In genomic region chr19:1401889-1402217, GRCh38 we compare ENCODE assay signal across 8 cellular contexts. TPM values are rescaled to one million over a fixed set of nuclear protein-coding genes. Genes with fewer than 3 reads are reported as not detected.
A peak's percentile ranks its signal among the peaks of the same experiment; 100 is the strongest.
DNase-seq lines count a peak whose midpoint lies in the region; ATAC-seq, FAIRE-seq and TF ChIP-seq lines count a peak whose summit lies in the region.
"Had no signal": no experiment of that assay in that cellular context is flagged by ENCODE, and none has a peak within 500 bp of the region (broad histone marks: within the 10 kb centered on the region; RNA-seq: fewer than 3 reads in every experiment).

No MANE protein-coding gene starts in this region.

- no peak overlapping the region for H2BK5ac ChIP-seq in H9 (ENCODE audit: insufficient read length, low read length)

- no peaks in the 10 kb centered on the region for H3K36me3 ChIP-seq in smooth muscle cell (ENCODE audit: low read depth)

- no peak overlapping the region for H3K4ac ChIP-seq in H9 (ENCODE audit: low read depth, low read length)

- no peak overlapping the region for H4K91ac ChIP-seq in H9 (ENCODE audit: insufficient read length, low read depth, low read length)

- H3K14ac ChIP-seq in H9 (ENCODE audit: insufficient read depth, low read length): no peak overlapping the region

- H4K20me1 ChIP-seq in H9 (ENCODE audit: control insufficient read depth, insufficient read depth, insufficient read length) (no peaks in the 10 kb centered on the region), smooth muscle cell (ENCODE audit: low read depth) (no peaks in the 10 kb centered on the region)

- no peak overlapping the region for H2BK120ac ChIP-seq in H9 (ENCODE audit: low read depth, low read length, poor library complexity, severe bottlenecking)

- H3K9me3 ChIP-seq in H9 (ENCODE audit: control insufficient read depth, low read depth, low read length) (no peaks in the 10 kb centered on the region), smooth muscle cell (replicated peaks; ENCODE audit: low read depth) (no peaks in the 10 kb centered on the region)

- H3K9me3 Mint-ChIP-seq in H9 (no peaks in the 10 kb centered on the region), glutamatergic neuron (ENCODE audit: unreplicated experiment) (peaks cover 8% of the 10 kb centered on the region)

- H3K56ac ChIP-seq in H9 (ENCODE audit: insufficient read length, low read depth, low read length): no peak overlapping the region

- H3K4me3 Mint-ChIP-seq in H9 (peak overlapping the region; percentile 53 to 75), glutamatergic neuron (ENCODE audit: unreplicated experiment) (peak overlapping the region; percentile 61)

- TF ChIP-seq CTCF in H9 (conservative IDR thresholded peaks at IDR 0.05) (no peak), VCaP (conservative IDR thresholded peaks at IDR 0.05) (no peak), glutamatergic neuron (IDR thresholded peaks at IDR 0.05; ENCODE audit: partially characterized antibody, unreplicated experiment) (no peak), smooth muscle cell (IDR thresholded peaks at IDR 0.05; ENCODE audit: borderline replicate concordance, insufficient read depth, poor library complexity, severe bottlenecking) (no peak)

- H3K4me3 ChIP-seq in smooth muscle cell: peak overlapping the region; percentile 71

- H3T11ph ChIP-seq in H9 (ENCODE audit: low read length): no peak overlapping the region

- H3K27ac ChIP-seq in H9 (ENCODE audit: insufficient read length, low read depth, low read length) (no peak overlapping the region), VCaP (peak overlapping the region; percentile 82), smooth muscle cell (ENCODE audit: low read depth) (no peak overlapping the region)

- H3K27ac Mint-ChIP-seq in H9 (no peak overlapping the region), glutamatergic neuron (ENCODE audit: unreplicated experiment) (no peak overlapping the region)

- H3K23me2 ChIP-seq in H9 (ENCODE audit: insufficient read length, low read depth, low read length, poor library complexity, severe bottlenecking): no peaks in the 10 kb centered on the region

- H3K27me3 ChIP-seq in H9 (ENCODE audit: insufficient read depth, low read length): no peaks in the 10 kb centered on the region
- no peaks in the 10 kb centered on the region for H3K27me3 ChIP-seq in smooth muscle cell (ENCODE audit: low read depth)

- H3K79me2 ChIP-seq in H9 (ENCODE audit: insufficient read depth, low read length) (no peaks in the 10 kb centered on the region), smooth muscle cell (ENCODE audit: low read depth) (no peaks in the 10 kb centered on the region)

- H3K9ac ChIP-seq in H9 (ENCODE audit: extremely low read depth, insufficient read length, low read length): no peak overlapping the region
- H3K9ac ChIP-seq in smooth muscle cell (ENCODE audit: low read depth): no peak overlapping the region

- no peak overlapping the region for H2BK20ac ChIP-seq in H9 (ENCODE audit: low read depth, low read length, poor library complexity, severe bottlenecking)

- H3K4me2 ChIP-seq in H9 (ENCODE audit: insufficient read depth, insufficient read length, low read length) (peak overlapping the region; percentile 38), smooth muscle cell (peak overlapping the region; percentile 96)

- H3K18ac ChIP-seq in H9 (ENCODE audit: insufficient read length, low read depth, low read length): no peak overlapping the region

- no peak overlapping the region for H2AFZ ChIP-seq in H9 (ENCODE audit: low read length)
- H2AFZ ChIP-seq in smooth muscle cell (ENCODE audit: low read depth): peak overlapping the region; percentile 31

- H2AK5ac ChIP-seq in H9 (ENCODE audit: insufficient read length, low read length): no peak overlapping the region

- peaks cover 10% of the 10 kb centered on the region for H3F3A ChIP-seq in smooth muscle cell (ENCODE audit: low read depth)

- H2BK15ac ChIP-seq in H9 (ENCODE audit: low read depth, low read length): no peak overlapping the region

- no CpG with 5 or more reads among the region's 11 CpGs for WGBS in H9 (ENCODE audit: extremely low coverage, insufficient read length, low lambda C conversion rate)
- WGBS in smooth muscle cell (ENCODE audit: low lambda C conversion rate): 81% methylated on average over 11 of the region's 11 CpGs

- peaks cover 13% of the 10 kb centered on the region for H3K27me3 Mint-ChIP-seq in H9 (ENCODE audit: low read depth)
- peaks cover 2% of the 10 kb centered on the region for H3K27me3 Mint-ChIP-seq in glutamatergic neuron (ENCODE audit: unreplicated experiment)

- ATAC-seq in HG02852 (IDR thresholded peaks at IDR 0.05; ENCODE audit: unreplicated experiment): no peak

- H3K79me1 ChIP-seq in H9 (ENCODE audit: insufficient read depth, low read depth, low read length, poor library complexity, severe bottlenecking): no peaks in the 10 kb centered on the region

- H4K8ac ChIP-seq in H9 (replicated peaks; ENCODE audit: insufficient read length, low read depth, low read length): no peak overlapping the region

- H3K4me1 ChIP-seq in H9 (ENCODE audit: insufficient read depth, low read length): no peaks in the 10 kb centered on the region
- no peaks in the 10 kb centered on the region for H3K4me1 ChIP-seq in smooth muscle cell (ENCODE audit: low read depth)

- DNase-seq in H9 (no peak), glutamatergic neuron (no peak), smooth muscle cell (lab: John Stamatoyannopoulos, UW; ENCODE audit: unreplicated experiment) (no peak), GM19239 (ENCODE audit: insufficient read length, low spot score) (no peak), SK-N-DZ (ENCODE audit: low spot score) (no peak)

- H3K36me3 Mint-ChIP-seq in H9 (ENCODE audit: insufficient read depth in 1 of 3, low read depth in 3 of 3): peaks cover 0 to 8% (median 6%) of the 10 kb centered on the region in 3 experiments; a peak in 3 of 7 replicates
- no peaks in the 10 kb centered on the region for H3K36me3 Mint-ChIP-seq in glutamatergic neuron (ENCODE audit: unreplicated experiment)

- FAIRE-seq in GM19239 (lab: Jason Lieb, UNC): no peak
- FAIRE-seq: TTC549 had no signal

- H2BK12ac ChIP-seq in H9 (ENCODE audit: insufficient read length, low read depth, low read length): no peak overlapping the region

- H3K4me1 Mint-ChIP-seq in H9 (peaks cover 6 to 14% of the 10 kb centered on the region in 2 experiments), glutamatergic neuron (ENCODE audit: low read depth, unreplicated experiment) (no peaks in the 10 kb centered on the region)

- H3K23ac ChIP-seq in H9 (ENCODE audit: insufficient read length, low read depth, low read length): no peak overlapping the region

- no peak overlapping the region for H4K5ac ChIP-seq in H9 (ENCODE audit: insufficient read length, low read depth, low read length)

RNA-seq across cellular contexts. Expression of gene GAMT, which starts 0.5 kb away (rescaled TPM):
- total RNA-seq in H9 (2021) (26.6 and 27.4 TPM in 2 replicates), glutamatergic neuron (ENCODE audit: unreplicated experiment) (17.9 TPM), smooth muscle cell (15.8 and 22.3 TPM in 2 replicates)
- polyA plus RNA-seq in smooth muscle cell: 35.2 and 47.4 TPM in 2 replicates
- 103 and 115 TPM in 2 replicates for polyA plus RNA-seq in SK-N-DZ (2014; cell fraction: cytosol; rRNA removed)
- 76.5 and 79.9 TPM in 2 replicates for polyA plus RNA-seq in SK-N-DZ (2014; cell fraction: nucleus; rRNA removed)

RNA-seq across cellular contexts. Expression of gene DAZAP1, which starts 5.5 kb away (rescaled TPM):
- total RNA-seq in H9 (2021): 255 and 265 TPM in 2 replicates
- 135 TPM for total RNA-seq in glutamatergic neuron (ENCODE audit: unreplicated experiment)
- total RNA-seq in smooth muscle cell: 33.7 and 41.7 TPM in 2 replicates
- 35.5 and 37.0 TPM in 2 replicates for polyA plus RNA-seq in smooth muscle cell
- polyA plus RNA-seq in SK-N-DZ (2014; cell fraction: cytosol; rRNA removed): 169 and 201 TPM in 2 replicates
- polyA plus RNA-seq in SK-N-DZ (2014; cell fraction: nucleus; rRNA removed): 133 and 197 TPM in 2 replicates

RNA-seq across cellular contexts. Expression of gene NDUFS7, which starts 18.1 kb away (rescaled TPM):
- total RNA-seq in H9 (2021): 83.7 and 83.9 TPM in 2 replicates
- total RNA-seq in glutamatergic neuron (ENCODE audit: unreplicated experiment): 123 TPM
- 62.7 and 95.8 TPM in 2 replicates for total RNA-seq in smooth muscle cell
- 226 and 245 TPM in 2 replicates for polyA plus RNA-seq in smooth muscle cell
- 265 and 282 TPM in 2 replicates for polyA plus RNA-seq in SK-N-DZ (2014; cell fraction: cytosol; rRNA removed)
- 151 and 255 TPM in 2 replicates for polyA plus RNA-seq in SK-N-DZ (2014; cell fraction: nucleus; rRNA removed)

RNA-seq across cellular contexts. Expression of gene RPS15, which starts 36.3 kb away (rescaled TPM):
- 1,628 and 1,677 TPM in 2 replicates for total RNA-seq in H9 (2021)
- 603 TPM for total RNA-seq in glutamatergic neuron (ENCODE audit: unreplicated experiment)
- 2,033 and 2,744 TPM in 2 replicates for total RNA-seq in smooth muscle cell
- 1,180 and 1,250 TPM in 2 replicates for polyA plus RNA-seq in smooth muscle cell
- polyA plus RNA-seq in SK-N-DZ (2014; cell fraction: cytosol; rRNA removed): 4,048 and 6,099 TPM in 2 replicates
- polyA plus RNA-seq in SK-N-DZ (2014; cell fraction: nucleus; rRNA removed): 3,447 and 8,602 TPM in 2 replicates

RNA-seq across cellular contexts. Expression of gene APC2, which starts 48.1 kb away (rescaled TPM):
- total RNA-seq in H9 (2021) (0.68 and 2.0 TPM in 2 replicates), glutamatergic neuron (ENCODE audit: unreplicated experiment) (371 TPM), smooth muscle cell (0.09 and 0.18 TPM in 2 replicates)
- 0.30 and 1.0 TPM in 2 replicates for polyA plus RNA-seq in smooth muscle cell
- 17.3 and 18.1 TPM in 2 replicates for polyA plus RNA-seq in SK-N-DZ (2014; cell fraction: cytosol; rRNA removed)
- polyA plus RNA-seq in SK-N-DZ (2014; cell fraction: nucleus; rRNA removed): 27.4 and 32.2 TPM in 2 replicates
